ENCODE assay signal across 28 cellular contexts in the genomic region with DNA sequence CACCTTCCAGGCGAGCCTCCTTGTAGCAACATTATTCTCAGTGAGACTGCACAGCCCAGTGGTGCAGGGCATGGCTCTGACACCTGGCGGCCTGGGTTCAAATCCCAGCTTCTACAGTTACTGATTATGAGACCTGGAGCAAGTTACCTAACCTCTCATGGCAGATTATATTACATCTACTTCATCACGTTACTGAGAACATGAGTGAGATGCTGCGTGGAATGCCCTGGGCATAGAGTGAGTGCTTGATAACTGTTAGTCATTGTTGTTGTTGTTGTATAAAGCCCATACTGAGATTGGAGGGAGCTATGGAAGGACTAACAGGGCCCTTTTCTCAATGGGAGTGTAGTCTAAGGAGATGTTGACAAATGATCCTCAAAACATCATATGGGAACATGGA.
"Had no signal": no experiment of that assay in that cellular context is flagged by ENCODE, and none has a peak within 500 bp of the region (broad histone marks: within the 10 kb centered on the region; RNA-seq: fewer than 3 reads in every experiment).

No MANE protein-coding gene starts in this region.

- H3K36me3 Mint-ChIP-seq: neural progenitor cell; stimulated activated effector memory CD8-positive, alpha-beta T cell treated with anti-CD3 and anti-CD28 coated beads, Interleukin-12 subunit alpha, Interleukin-12 subunit beta, amount 100 ng/mL, for 72 hours had no signal

- H3K4me1 ChIP-seq: neural progenitor cell, tibial nerve, vagina had no signal

- H3K4me3 ChIP-seq: neural progenitor cell, ovary, psoas muscle, right lobe of liver, sigmoid colon, stomach, thoracic aorta, thyroid gland, tibial nerve, upper lobe of left lung, vagina had no signal

- DNase-seq: occipital lobe; ovary; posterior cingulate gyrus; psoas muscle; right cardiac atrium; right lobe of liver; sigmoid colon; small intestine; stimulated activated CD4-positive, alpha-beta T cell treated with anti-CD3 and anti-CD28 coated beads, Interleukin-15, amount 100 ng/mL, for 24 hours; stimulated activated CD4-positive, alpha-beta T cell treated with anti-CD3 and anti-CD28 coated beads, Interleukin-2, amount 100 ng/mL, for 24 hours; stimulated activated CD4-positive, alpha-beta T cell treated with anti-CD3 and anti-CD28 coated beads, Interleukin-2, amount 100 ng/mL, for 48 hours; stimulated activated CD4-positive, alpha-beta T cell treated with anti-CD3 and anti-CD28 coated beads, Interleukin-4, amount 100 ng/mL, for 24 hours; stimulated activated naive B cell treated with anti-CD40 and anti-IgM and Interleukin-4, amounts not matched to agents 10 μg/mL and 1 μg/mL and 100 μg/mL, for 72 hours; stimulated activated naive CD4-positive, alpha-beta T cell treated with Interleukin-2 at 50 U/mL for 16 hours; stomach; thyroid gland; trophoblast cell; upper lobe of left lung had no signal

- H3K27ac Mint-ChIP-seq: nephron; neural progenitor cell; progenitor cell of endocrine pancreas; stimulated activated effector memory CD8-positive, alpha-beta T cell treated with anti-CD3 and anti-CD28 coated beads, Interleukin-12 subunit alpha, Interleukin-12 subunit beta, amount 100 ng/mL, for 72 hours; stimulated activated naive B cell treated with anti-CD40 and anti-IgM and Interleukin-4, amounts not matched to agents 10 μg/mL and 1 μg/mL and 100 μg/mL, for 72 hours; stimulated activated naive CD8-positive, alpha-beta T cell treated with anti-CD3 and anti-CD28 coated beads, Interleukin-15, Interleukin-2, amounts not matched to agents 100 ng/mL and 50 ng/mL, for 24 hours had no signal

- H2AFZ ChIP-seq: neural progenitor cell, parathyroid adenoma had no signal

- H3K4me3 Mint-ChIP-seq: nephron; neural progenitor cell; stimulated activated effector memory CD8-positive, alpha-beta T cell treated with anti-CD3 and anti-CD28 coated beads, Interleukin-12 subunit alpha, Interleukin-12 subunit beta, amount 100 ng/mL, for 72 hours; stimulated activated naive B cell treated with anti-CD40 and anti-IgM and Interleukin-4, amounts not matched to agents 10 μg/mL and 1 μg/mL and 100 μg/mL, for 72 hours; stimulated activated naive CD8-positive, alpha-beta T cell treated with anti-CD3 and anti-CD28 coated beads, Interleukin-15, Interleukin-2, amounts not matched to agents 100 ng/mL and 50 ng/mL, for 24 hours had no signal

- H3K36me3 ChIP-seq: neural progenitor cell, ovary, right lobe of liver, thoracic aorta, thyroid gland, upper lobe of left lung, vagina had no signal

- H3K27me3 ChIP-seq: neural progenitor cell, ovary, right lobe of liver, sigmoid colon, stomach, thyroid gland, tibial nerve, upper lobe of left lung, vagina had no signal

- H3K4me1 Mint-ChIP-seq: neural progenitor cell had no signal

- H3K9me3 Mint-ChIP-seq: nephron; neural progenitor cell; stimulated activated effector memory CD8-positive, alpha-beta T cell treated with anti-CD3 and anti-CD28 coated beads, Interleukin-12 subunit alpha, Interleukin-12 subunit beta, amount 100 ng/mL, for 72 hours; stimulated activated naive B cell treated with anti-CD40 and anti-IgM and Interleukin-4, amounts not matched to agents 10 μg/mL and 1 μg/mL and 100 μg/mL, for 72 hours; stimulated activated naive CD8-positive, alpha-beta T cell treated with anti-CD3 and anti-CD28 coated beads, Interleukin-15, Interleukin-2, amounts not matched to agents 100 ng/mL and 50 ng/mL, for 24 hours had no signal

- H3K4me2 ChIP-seq: neural progenitor cell had no signal

- H3K79me2 ChIP-seq: parathyroid adenoma had no signal

- ATAC-seq: right cardiac atrium; right lobe of liver; stimulated activated effector memory CD8-positive, alpha-beta T cell treated with anti-CD3 and anti-CD28 coated beads, Interleukin-12 subunit alpha, Interleukin-12 subunit beta, amount 100 ng/mL, for 72 hours; stimulated activated naive B cell treated with anti-CD40 and anti-IgM and Interleukin-4, amounts not matched to agents 10 μg/mL and 1 μg/mL and 100 μg/mL, for 72 hours had no signal

- H3K27ac ChIP-seq: neural progenitor cell, ovary, parathyroid adenoma, psoas muscle, right lobe of liver, sigmoid colon, stomach, thoracic aorta, thyroid gland, tibial nerve, upper lobe of left lung, vagina had no signal

- FAIRE-seq: small intestine, urothelium cell line had no signal

- H3K9me3 ChIP-seq: ovary, psoas muscle, right lobe of liver, sigmoid colon, stomach, thoracic aorta, thyroid gland, tibial nerve, upper lobe of left lung, vagina had no signal

- H3K9ac ChIP-seq: neural progenitor cell, parathyroid adenoma had no signal

- H3K27me3 Mint-ChIP-seq: progenitor cell of endocrine pancreas; stimulated activated naive B cell treated with anti-CD40 and anti-IgM and Interleukin-4, amounts not matched to agents 10 μg/mL and 1 μg/mL and 100 μg/mL, for 72 hours; stimulated activated naive CD8-positive, alpha-beta T cell treated with anti-CD3 and anti-CD28 coated beads, Interleukin-15, Interleukin-2, amounts not matched to agents 100 ng/mL and 50 ng/mL, for 24 hours had no signal
